Comparison of ENCODE assay signal across 2 cellular contexts in genomic region chr12:114933428-114934160, GRCh38.
TF ChIP-seq lines count a peak whose summit lies in the region.

No MANE protein-coding gene starts in this region.

TF ChIP-seq in IMR-90, 13 proteins besides CTCF, POLR2A, EP300 and RAD21 (continued from another document):
- TF ChIP-seq SMC3 (IDR thresholded peaks at IDR 0.05; ENCODE audit: low read depth, low read length): no peak; the same call in 1 of the 2 replicates
- TF ChIP-seq USF2 (IDR thresholded peaks at IDR 0.05; ENCODE audit: low read depth, low read length): no peak

TF ChIP-seq in K562, 482 proteins besides CTCF, POLR2A, EP300 and RAD21 (continued from another document):
- TF ChIP-seq POLR3A (IDR thresholded peaks at IDR 0.05; ENCODE audit: borderline replicate concordance, extremely low read depth, insufficient read depth, insufficient read length): no peak
- peak; percentile 85 for TF ChIP-seq FOSL1 (tag; conservative IDR thresholded peaks at IDR 0.05)
- 0 out of 2 replicates have a peak, but pooled peaks have one; percentile 14 for TF ChIP-seq JUNB (CRISPR knock-in tag; conservative IDR thresholded peaks at IDR 0.05)
- no peak for TF ChIP-seq ZBTB7A (IDR thresholded peaks at IDR 0.05; ENCODE audit: borderline replicate concordance, control insufficient read depth, low read depth, low read length)
- no peak for TF ChIP-seq DACH1 (IDR thresholded peaks at IDR 0.05; ENCODE audit: partially characterized antibody)
- TF ChIP-seq HDAC8 (tag; IDR thresholded peaks at IDR 0.05): no peak
- peak; percentile 36; the same call in 1 of the 2 replicates for TF ChIP-seq ATF3 (IDR thresholded peaks at IDR 0.05)
- no peak for TF ChIP-seq ATF3 (CRISPR knock-in tag; conservative IDR thresholded peaks at IDR 0.05)
- no peak for TF ChIP-seq TBP (optimal IDR thresholded peaks at IDR 0.05; ENCODE audit: low read depth, low read length)
- TF ChIP-seq ZNF436 (CRISPR knock-in tag; IDR thresholded peaks at IDR 0.05): no peak
- TF ChIP-seq JUND (IDR thresholded peaks at IDR 0.05; ENCODE audit: borderline replicate concordance, low read depth, low read length): no peak
- TF ChIP-seq JUND (tag; IDR thresholded peaks at IDR 0.05; ENCODE audit: borderline replicate concordance, low read depth, low read length): peak; percentile 32; the same call in 1 of the 3 replicates
- TF ChIP-seq ZNF408 (CRISPR knock-in tag; IDR thresholded peaks at IDR 0.05; ENCODE audit: low read depth): no peak
TF ChIP-seq in K562: peak in this region for 5.
